Comparison of ENCODE assay signal across 10 cellular contexts in the genomic region with DNA sequence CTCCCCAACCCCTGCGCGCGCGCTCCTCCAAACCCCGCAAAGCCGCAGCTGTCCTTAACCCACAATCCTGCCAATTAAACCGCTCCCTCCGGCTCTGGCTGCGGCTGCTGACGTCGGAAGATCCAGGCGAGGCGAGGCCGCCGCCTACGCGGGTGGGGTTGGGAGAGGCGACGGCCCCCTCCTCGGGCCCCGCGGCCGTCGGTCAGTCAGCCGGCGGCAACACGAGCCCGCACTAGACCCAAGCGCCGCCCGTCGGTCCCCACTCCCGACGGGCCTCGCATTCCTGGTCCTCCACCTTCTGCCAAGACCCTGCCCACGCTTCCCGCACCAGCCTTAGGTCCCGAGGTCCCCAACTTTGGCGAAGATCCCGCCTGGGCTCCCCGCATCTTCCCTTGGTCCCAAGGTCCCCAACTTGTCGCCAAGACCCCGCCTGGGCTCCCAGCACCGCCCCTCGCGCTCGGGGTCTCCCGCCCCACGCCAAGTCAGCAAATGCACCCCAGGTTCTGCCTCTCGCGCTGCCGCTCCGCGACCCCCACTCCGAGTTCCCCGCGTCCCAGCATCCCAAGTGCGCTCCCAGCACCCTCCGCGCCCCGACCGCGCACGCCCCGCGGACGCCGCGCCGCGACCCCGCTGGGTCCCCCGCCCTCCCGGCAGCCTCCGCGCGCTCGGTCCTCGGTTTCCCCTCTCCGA.
DNase-seq lines count a peak whose midpoint lies in the region; ATAC-seq and TF ChIP-seq lines count a peak whose summit lies in the region.
"Had no signal": no experiment of that assay in that cellular context is flagged by ENCODE, and none has a peak within 500 bp of the region (broad histone marks: within the 10 kb centered on the region; RNA-seq: fewer than 3 reads in every experiment).

No MANE protein-coding gene starts in this region.

- H3K36me3 Mint-ChIP-seq in Calu3 (ENCODE audit: insufficient read depth, unreplicated experiment), result no peaks in the 10 kb centered on the region
- H3K36me3 Mint-ChIP-seq: CD4-positive, CD25-positive, alpha-beta regulatory T cell had no signal

- peak overlapping the region; percentile 74 for H2AFZ ChIP-seq in parathyroid adenoma

- peaks cover 9% of the 10 kb centered on the region for H3K4me1 Mint-ChIP-seq in Calu3 (ENCODE audit: low read depth, unreplicated experiment)

- no peaks in the 10 kb centered on the region for H3K9me3 Mint-ChIP-seq in Calu3 (ENCODE audit: low read depth, unreplicated experiment)

- H3K27ac ChIP-seq in heart right ventricle, result peak overlapping the region in 1 of 10 donors; percentile 47
- H3K27ac ChIP-seq in parathyroid adenoma, result no peak overlapping the region

- WGBS in heart right ventricle, 2 donors, result 2 to 3% methylated on average over 80 of the region's 80 CpGs

- CTCF ChIA-PET in Calu3 (lab: Charles Lee), result no interaction called here

- no peak overlapping the region for H3K27ac Mint-ChIP-seq in Calu3 (ENCODE audit: unreplicated experiment)

- H3K4me1 ChIP-seq in heart right ventricle, result peaks cover 0 to 25% (median 11%) of the 10 kb centered on the region in 9 donors
- peaks cover 5% of the 10 kb centered on the region for H3K4me1 ChIP-seq in parathyroid adenoma

- H3K4me3 ChIP-seq in heart right ventricle (peak overlapping the region; percentile 25 to 53 (median 38)), parathyroid adenoma (ENCODE audit: low read depth, low read length) (peak overlapping the region; percentile 15)

- DNase-seq in Calu3 (no peak), NCI-H82 (lab: John Stamatoyannopoulos, UW) (peak; percentile 84), heart right ventricle (peak in 1 of 2 donors; percentile 58), NCI-H2107 (lab: John Stamatoyannopoulos, UW) (no peak), H4 (ENCODE audit: low spot score) (no peak)
- no peak for DNase-seq in activated CD8-positive, alpha-beta memory T cell treated with anti-CD3 and anti-CD28 coated beads for 24 hours
- no peak for DNase-seq in stimulated activated CD4-positive, alpha-beta T cell treated with anti-CD3 and anti-CD28 coated beads, Interleukin-1b, Interleukin-23, amount 100 ng/mL, for 48 hours
- DNase-seq: CD4-positive, CD25-positive, alpha-beta regulatory T cell; NCI-H1694 had no signal

- H3K9me3 ChIP-seq in heart right ventricle (no peaks in the 10 kb centered on the region), parathyroid adenoma (ENCODE audit: control insufficient read depth, low read length) (no peaks in the 10 kb centered on the region)

- intact Hi-C loops in Calu3 (cut with micrococcal nuclease; ENCODE audit: unreplicated experiment), result no loop called here
- intact Hi-C loops in heart right ventricle (cut with DNase I), result loop anchor here in 4 of 10 donors (5.0 to 10.0 kb wide), 4 partner anchors 119 to 151 kb away; a partner anchor contains a TSS

- H3K9ac ChIP-seq in parathyroid adenoma, result no peak overlapping the region

- H3K27me3 ChIP-seq in heart right ventricle, result peaks cover 0 to 82% (median 58%) of the 10 kb centered on the region in 7 donors
- H3K27me3 ChIP-seq in parathyroid adenoma (ENCODE audit: control insufficient read depth, insufficient read depth, low read length), result no peaks in the 10 kb centered on the region

- peak overlapping the region; percentile 75 for H3K4me2 ChIP-seq in parathyroid adenoma (ENCODE audit: low read length)

- TF ChIP-seq CTCF in Calu3 (IDR thresholded peaks at IDR 0.05; ENCODE audit: unreplicated experiment) (no peak), heart right ventricle (IDR thresholded peaks at IDR 0.05) (no peak), parathyroid adenoma (IDR thresholded peaks at IDR 0.05) (no peak)

- no peaks in the 10 kb centered on the region for H3K79me2 ChIP-seq in parathyroid adenoma

- H3K4me3 Mint-ChIP-seq in Calu3 (ENCODE audit: low read depth, unreplicated experiment), result peak overlapping the region; percentile 67

- H3K36me3 ChIP-seq in heart right ventricle (no peaks in the 10 kb centered on the region), parathyroid adenoma (ENCODE audit: control insufficient read depth, insufficient read depth, low read length) (no peaks in the 10 kb centered on the region)

- no TSS peak for BruUV-seq in Calu3 (replicated peaks; lab: Mats Ljungman, UMichigan)

- peak in 7 of 8 donors; percentile 36 to 65 (median 60) for ATAC-seq in heart right ventricle

- H3K27me3 Mint-ChIP-seq in Calu3 (ENCODE audit: unreplicated experiment), result peaks cover 55% of the 10 kb centered on the region
